Comparison of ENCODE assay signal across 1 cellular context in the genomic region with DNA sequence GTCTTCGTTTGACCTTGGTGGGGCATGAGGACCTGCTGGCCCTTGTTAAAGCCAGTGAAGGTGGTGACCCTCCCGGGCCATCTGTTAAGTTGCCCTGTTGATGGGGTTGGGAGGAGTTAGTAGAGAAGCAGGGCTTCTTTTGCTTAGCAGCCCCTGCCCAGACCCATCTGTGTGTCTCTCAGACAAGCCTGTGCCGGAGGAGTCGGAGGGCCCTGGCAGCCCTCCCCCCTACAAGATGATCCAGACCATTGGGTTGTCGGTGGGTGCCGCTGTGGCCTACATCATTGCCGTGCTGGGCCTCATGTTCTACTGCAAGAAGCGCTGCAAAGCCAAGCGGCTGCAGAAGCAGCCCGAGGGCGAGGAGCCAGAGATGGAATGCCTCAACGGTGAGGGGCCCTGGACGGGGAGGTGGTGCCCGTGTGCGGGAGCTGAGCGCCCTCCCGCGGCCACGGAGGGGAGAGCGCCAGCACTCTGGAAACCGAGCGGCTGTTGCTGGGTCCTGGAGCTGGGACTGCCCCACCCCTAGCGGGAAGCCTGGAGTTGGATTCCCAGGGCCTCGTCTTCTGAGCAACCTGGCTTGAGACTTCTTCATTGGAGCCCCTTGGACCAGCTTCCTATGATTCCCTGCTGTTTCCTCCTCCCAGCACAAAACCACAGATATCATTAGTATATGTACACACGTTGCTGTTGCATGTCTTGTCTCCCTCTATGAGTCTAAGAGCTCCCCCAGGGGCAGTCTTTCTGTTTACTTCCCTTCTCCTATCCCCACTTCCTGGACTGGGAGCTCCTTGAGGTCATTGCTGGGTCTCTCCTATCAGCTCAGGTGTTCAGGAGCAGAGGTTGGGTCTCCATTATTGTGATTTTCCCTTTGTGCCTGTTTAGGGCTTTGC.
TF ChIP-seq lines count a peak whose summit lies in the region.

No MANE protein-coding gene starts in this region.

TF ChIP-seq in HepG2, 621 proteins besides CTCF, POLR2A, EP300 and RAD21 (continued from another document and continues in another):
- TF ChIP-seq ZSCAN12 (CRISPR knock-in tag; IDR thresholded peaks at IDR 0.05) (peak; percentile 51; the same call in 1 of the 2 replicates), ZSCAN31 (CRISPR knock-in tag; IDR thresholded peaks at IDR 0.05; ENCODE audit: low read depth) (peak; percentile 86), TCF12 (IDR thresholded peaks at IDR 0.05) (no peak), TCF12 (CRISPR knock-in tag; IDR thresholded peaks at IDR 0.05) (no peak), NFKBIZ (CRISPR knock-in tag; IDR thresholded peaks at IDR 0.05) (0 out of 2 replicates have a peak, but pooled peaks have one; percentile 64), RFXANK (CRISPR knock-in tag; IDR thresholded peaks at IDR 0.05) (peak; percentile 71; the same call in 1 of the 2 replicates), ZNF567 (CRISPR knock-in tag; IDR thresholded peaks at IDR 0.05; ENCODE audit: borderline replicate concordance) (no peak), ZNF510 (CRISPR knock-in tag; IDR thresholded peaks at IDR 0.05; ENCODE audit: low read depth) (0 out of 2 replicates have a peak, but pooled peaks have one; percentile 54), ARNTL (CRISPR knock-in tag; IDR thresholded peaks at IDR 0.05) (no peak), ZNF878 (CRISPR knock-in tag; IDR thresholded peaks at IDR 0.05) (no peak), MYNN (CRISPR knock-in tag; IDR thresholded peaks at IDR 0.05; ENCODE audit: low read depth) (no peak), ZNF605 (CRISPR knock-in tag; IDR thresholded peaks at IDR 0.05) (peak; percentile 39; the same call in 1 of the 2 replicates), PPARG (CRISPR knock-in tag; conservative IDR thresholded peaks at IDR 0.05) (peak; percentile 47; the same call in 1 of the 2 replicates), ZNF430 (CRISPR knock-in tag; IDR thresholded peaks at IDR 0.05) (peak; percentile 54; the same call in 1 of the 2 replicates), ZNF839 (CRISPR knock-in tag; IDR thresholded peaks at IDR 0.05; ENCODE audit: borderline replicate concordance) (peak; percentile 39; the same call in 1 of the 2 replicates), EEA1 (CRISPR knock-in tag; IDR thresholded peaks at IDR 0.05; ENCODE audit: borderline replicate concordance) (no peak), ZNF337 (CRISPR knock-in tag; IDR thresholded peaks at IDR 0.05; ENCODE audit: borderline replicate concordance, low read depth) (no peak), ZNF292 (CRISPR knock-in tag; IDR thresholded peaks at IDR 0.05; ENCODE audit: borderline replicate concordance, low read depth) (peak; percentile 87), SCMH1 (CRISPR knock-in tag; IDR thresholded peaks at IDR 0.05; ENCODE audit: borderline replicate concordance) (no peak), NR1H2 (CRISPR knock-in tag; IDR thresholded peaks at IDR 0.05; ENCODE audit: borderline replicate concordance, low read depth) (peak; percentile 39; the same call in 1 of the 2 replicates), RXRA (CRISPR knock-in tag; IDR thresholded peaks at IDR 0.05) (peak; percentile 74), ARNT2 (CRISPR knock-in tag; IDR thresholded peaks at IDR 0.05; ENCODE audit: low read depth) (peak; percentile 61; the same call in 1 of the 2 replicates), BHLHE40 (IDR thresholded peaks at IDR 0.05; ENCODE audit: low read length) (peak; percentile 65; the same call in 1 of the 2 replicates), XRCC5 (optimal IDR thresholded peaks at IDR 0.05; ENCODE audit: low read length) (peak; percentile 95), SALL2 (CRISPR knock-in tag; IDR thresholded peaks at IDR 0.05) (peak; percentile 91), ZNF260 (CRISPR knock-in tag; IDR thresholded peaks at IDR 0.05; ENCODE audit: borderline replicate concordance, low read depth) (no peak), TARDBP (CRISPR knock-in tag; IDR thresholded peaks at IDR 0.05) (0 out of 2 replicates have a peak, but pooled peaks have one; percentile 40), ZBTB7A (CRISPR knock-in tag; IDR thresholded peaks at IDR 0.05) (no peak; the same call in 1 of the 2 replicates), ATF7-NPFF (CRISPR knock-in tag; IDR thresholded peaks at IDR 0.05; ENCODE audit: low read depth) (peak; percentile 80; the same call in 1 of the 2 replicates), TRIM24 (CRISPR knock-in tag; IDR thresholded peaks at IDR 0.05) (no peak), THYN1 (CRISPR knock-in tag; IDR thresholded peaks at IDR 0.05; ENCODE audit: borderline replicate concordance, low read depth) (no peak), TAF15 (IDR thresholded peaks at IDR 0.05; ENCODE audit: low read depth, low read length, poor library complexity, severe bottlenecking) (peak; percentile 55), SP2 (CRISPR knock-in tag; IDR thresholded peaks at IDR 0.05) (no peak), EHMT2 (IDR thresholded peaks at IDR 0.05; ENCODE audit: borderline replicate concordance, low read depth, low read length) (no peak), JUN (CRISPR knock-in tag; IDR thresholded peaks at IDR 0.05) (no peak)
- TF ChIP-seq, protein P1, sequence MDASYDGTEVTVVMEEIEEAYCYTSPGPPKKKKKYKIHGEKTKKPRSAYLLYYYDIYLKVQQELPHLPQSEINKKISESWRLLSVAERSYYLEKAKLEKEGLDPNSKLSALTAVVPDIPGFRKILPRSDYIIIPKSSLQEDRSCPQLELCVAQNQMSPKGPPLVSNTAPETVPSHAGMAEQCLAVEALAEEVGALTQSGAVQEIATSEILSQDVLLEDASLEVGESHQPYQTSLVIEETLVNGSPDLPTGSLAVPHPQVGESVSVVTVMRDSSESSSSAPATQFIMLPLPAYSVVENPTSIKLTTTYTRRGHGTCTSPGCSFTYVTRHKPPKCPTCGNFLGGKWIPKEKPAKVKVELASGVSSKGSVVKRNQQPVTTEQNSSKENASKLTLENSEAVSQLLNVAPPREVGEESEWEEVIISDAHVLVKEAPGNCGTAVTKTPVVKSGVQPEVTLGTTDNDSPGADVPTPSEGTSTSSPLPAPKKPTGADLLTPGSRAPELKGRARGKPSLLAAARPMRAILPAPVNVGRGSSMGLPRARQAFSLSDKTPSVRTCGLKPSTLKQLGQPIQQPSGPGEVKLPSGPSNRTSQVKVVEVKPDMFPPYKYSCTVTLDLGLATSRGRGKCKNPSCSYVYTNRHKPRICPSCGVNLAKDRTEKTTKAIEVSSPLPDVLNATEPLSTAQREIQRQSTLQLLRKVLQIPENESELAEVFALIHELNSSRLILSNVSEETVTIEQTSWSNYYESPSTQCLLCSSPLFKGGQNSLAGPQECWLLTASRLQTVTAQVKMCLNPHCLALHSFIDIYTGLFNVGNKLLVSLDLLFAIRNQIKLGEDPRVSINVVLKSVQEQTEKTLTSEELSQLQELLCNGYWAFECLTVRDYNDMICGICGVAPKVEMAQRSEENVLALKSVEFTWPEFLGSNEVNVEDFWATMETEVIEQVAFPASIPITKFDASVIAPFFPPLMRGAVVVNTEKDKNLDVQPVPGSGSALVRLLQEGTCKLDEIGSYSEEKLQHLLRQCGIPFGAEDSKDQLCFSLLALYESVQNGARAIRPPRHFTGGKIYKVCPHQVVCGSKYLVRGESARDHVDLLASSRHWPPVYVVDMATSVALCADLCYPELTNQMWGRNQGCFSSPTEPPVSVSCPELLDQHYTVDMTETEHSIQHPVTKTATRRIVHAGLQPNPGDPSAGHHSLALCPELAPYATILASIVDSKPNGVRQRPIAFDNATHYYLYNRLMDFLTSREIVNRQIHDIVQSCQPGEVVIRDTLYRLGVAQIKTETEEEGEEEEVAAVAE (CRISPR knock-in tag; IDR thresholded peaks at IDR 0.05; ENCODE audit: borderline replicate concordance), result peak; percentile 77; the same call in 1 of the 2 replicates
- TF ChIP-seq, protein P2, sequence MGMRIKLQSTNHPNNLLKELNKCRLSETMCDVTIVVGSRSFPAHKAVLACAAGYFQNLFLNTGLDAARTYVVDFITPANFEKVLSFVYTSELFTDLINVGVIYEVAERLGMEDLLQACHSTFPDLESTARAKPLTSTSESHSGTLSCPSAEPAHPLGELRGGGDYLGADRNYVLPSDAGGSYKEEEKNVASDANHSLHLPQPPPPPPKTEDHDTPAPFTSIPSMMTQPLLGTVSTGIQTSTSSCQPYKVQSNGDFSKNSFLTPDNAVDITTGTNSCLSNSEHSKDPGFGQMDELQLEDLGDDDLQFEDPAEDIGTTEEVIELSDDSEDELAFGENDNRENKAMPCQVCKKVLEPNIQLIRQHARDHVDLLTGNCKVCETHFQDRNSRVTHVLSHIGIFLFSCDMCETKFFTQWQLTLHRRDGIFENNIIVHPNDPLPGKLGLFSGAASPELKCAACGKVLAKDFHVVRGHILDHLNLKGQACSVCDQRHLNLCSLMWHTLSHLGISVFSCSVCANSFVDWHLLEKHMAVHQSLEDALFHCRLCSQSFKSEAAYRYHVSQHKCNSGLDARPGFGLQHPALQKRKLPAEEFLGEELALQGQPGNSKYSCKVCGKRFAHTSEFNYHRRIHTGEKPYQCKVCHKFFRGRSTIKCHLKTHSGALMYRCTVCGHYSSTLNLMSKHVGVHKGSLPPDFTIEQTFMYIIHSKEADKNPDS (CRISPR knock-in tag; IDR thresholded peaks at IDR 0.05), result peak; percentile 68; the same call in 1 of the 2 replicates
- TF ChIP-seq, protein P3, sequence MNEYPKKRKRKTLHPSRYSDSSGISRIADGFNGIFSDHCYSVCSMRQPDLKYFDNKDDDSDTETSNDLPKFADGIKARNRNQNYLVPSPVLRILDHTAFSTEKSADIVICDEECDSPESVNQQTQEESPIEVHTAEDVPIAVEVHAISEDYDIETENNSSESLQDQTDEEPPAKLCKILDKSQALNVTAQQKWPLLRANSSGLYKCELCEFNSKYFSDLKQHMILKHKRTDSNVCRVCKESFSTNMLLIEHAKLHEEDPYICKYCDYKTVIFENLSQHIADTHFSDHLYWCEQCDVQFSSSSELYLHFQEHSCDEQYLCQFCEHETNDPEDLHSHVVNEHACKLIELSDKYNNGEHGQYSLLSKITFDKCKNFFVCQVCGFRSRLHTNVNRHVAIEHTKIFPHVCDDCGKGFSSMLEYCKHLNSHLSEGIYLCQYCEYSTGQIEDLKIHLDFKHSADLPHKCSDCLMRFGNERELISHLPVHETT (CRISPR knock-in tag; conservative IDR thresholded peaks at IDR 0.05), result no peak
- TF ChIP-seq, protein P4, sequence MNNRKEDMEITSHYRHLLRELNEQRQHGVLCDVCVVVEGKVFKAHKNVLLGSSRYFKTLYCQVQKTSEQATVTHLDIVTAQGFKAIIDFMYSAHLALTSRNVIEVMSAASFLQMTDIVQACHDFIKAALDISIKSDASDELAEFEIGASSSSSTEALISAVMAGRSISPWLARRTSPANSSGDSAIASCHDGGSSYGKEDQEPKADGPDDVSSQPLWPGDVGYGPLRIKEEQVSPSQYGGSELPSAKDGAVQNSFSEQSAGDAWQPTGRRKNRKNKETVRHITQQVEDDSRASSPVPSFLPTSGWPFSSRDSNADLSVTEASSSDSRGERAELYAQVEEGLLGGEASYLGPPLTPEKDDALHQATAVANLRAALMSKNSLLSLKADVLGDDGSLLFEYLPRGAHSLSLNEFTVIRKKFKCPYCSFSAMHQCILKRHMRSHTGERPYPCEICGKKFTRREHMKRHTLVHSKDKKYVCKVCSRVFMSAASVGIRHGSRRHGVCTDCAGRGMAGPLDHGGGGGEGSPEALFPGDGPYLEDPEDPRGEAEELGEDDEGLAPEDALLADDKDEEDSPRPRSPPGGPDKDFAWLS (CRISPR knock-in tag; IDR thresholded peaks at IDR 0.05; ENCODE audit: borderline replicate concordance), result no peak
- TF ChIP-seq, protein P5, sequence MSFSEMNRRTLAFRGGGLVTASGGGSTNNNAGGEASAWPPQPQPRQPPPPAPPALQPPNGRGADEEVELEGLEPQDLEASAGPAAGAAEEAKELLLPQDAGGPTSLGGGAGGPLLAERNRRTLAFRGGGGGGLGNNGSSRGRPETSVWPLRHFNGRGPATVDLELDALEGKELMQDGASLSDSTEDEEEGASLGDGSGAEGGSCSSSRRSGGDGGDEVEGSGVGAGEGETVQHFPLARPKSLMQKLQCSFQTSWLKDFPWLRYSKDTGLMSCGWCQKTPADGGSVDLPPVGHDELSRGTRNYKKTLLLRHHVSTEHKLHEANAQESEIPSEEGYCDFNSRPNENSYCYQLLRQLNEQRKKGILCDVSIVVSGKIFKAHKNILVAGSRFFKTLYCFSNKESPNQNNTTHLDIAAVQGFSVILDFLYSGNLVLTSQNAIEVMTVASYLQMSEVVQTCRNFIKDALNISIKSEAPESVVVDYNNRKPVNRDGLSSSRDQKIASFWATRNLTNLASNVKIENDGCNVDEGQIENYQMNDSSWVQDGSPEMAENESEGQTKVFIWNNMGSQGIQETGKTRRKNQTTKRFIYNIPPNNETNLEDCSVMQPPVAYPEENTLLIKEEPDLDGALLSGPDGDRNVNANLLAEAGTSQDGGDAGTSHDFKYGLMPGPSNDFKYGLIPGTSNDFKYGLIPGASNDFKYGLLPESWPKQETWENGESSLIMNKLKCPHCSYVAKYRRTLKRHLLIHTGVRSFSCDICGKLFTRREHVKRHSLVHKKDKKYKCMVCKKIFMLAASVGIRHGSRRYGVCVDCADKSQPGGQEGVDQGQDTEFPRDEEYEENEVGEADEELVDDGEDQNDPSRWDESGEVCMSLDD (CRISPR knock-in tag; IDR thresholded peaks at IDR 0.05; ENCODE audit: borderline replicate concordance), result no peak
- TF ChIP-seq, protein P6, sequence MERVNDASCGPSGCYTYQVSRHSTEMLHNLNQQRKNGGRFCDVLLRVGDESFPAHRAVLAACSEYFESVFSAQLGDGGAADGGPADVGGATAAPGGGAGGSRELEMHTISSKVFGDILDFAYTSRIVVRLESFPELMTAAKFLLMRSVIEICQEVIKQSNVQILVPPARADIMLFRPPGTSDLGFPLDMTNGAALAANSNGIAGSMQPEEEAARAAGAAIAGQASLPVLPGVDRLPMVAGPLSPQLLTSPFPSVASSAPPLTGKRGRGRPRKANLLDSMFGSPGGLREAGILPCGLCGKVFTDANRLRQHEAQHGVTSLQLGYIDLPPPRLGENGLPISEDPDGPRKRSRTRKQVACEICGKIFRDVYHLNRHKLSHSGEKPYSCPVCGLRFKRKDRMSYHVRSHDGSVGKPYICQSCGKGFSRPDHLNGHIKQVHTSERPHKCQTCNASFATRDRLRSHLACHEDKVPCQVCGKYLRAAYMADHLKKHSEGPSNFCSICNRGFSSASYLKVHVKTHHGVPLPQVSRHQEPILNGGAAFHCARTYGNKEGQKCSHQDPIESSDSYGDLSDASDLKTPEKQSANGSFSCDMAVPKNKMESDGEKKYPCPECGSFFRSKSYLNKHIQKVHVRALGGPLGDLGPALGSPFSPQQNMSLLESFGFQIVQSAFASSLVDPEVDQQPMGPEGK (CRISPR knock-in tag; IDR thresholded peaks at IDR 0.05), result peak; percentile 85
- TF ChIP-seq, protein P7, sequence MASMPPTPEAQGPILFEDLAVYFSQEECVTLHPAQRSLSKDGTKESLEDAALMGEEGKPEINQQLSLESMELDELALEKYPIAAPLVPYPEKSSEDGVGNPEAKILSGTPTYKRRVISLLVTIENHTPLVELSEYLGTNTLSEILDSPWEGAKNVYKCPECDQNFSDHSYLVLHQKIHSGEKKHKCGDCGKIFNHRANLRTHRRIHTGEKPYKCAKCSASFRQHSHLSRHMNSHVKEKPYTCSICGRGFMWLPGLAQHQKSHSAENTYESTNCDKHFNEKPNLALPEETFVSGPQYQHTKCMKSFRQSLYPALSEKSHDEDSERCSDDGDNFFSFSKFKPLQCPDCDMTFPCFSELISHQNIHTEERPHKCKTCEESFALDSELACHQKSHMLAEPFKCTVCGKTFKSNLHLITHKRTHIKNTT (CRISPR knock-in tag; IDR thresholded peaks at IDR 0.05), result no peak
- TF ChIP-seq, protein P8, sequence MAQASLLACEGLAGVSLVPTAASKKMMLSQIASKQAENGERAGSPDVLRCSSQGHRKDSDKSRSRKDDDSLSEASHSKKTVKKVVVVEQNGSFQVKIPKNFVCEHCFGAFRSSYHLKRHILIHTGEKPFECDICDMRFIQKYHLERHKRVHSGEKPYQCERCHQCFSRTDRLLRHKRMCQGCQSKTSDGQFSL (CRISPR knock-in tag; IDR thresholded peaks at IDR 0.05), result 0 out of 2 replicates have a peak, but pooled peaks have one; percentile 36
